ENCODE assay signal across 13 cellular contexts in the genomic region with DNA sequence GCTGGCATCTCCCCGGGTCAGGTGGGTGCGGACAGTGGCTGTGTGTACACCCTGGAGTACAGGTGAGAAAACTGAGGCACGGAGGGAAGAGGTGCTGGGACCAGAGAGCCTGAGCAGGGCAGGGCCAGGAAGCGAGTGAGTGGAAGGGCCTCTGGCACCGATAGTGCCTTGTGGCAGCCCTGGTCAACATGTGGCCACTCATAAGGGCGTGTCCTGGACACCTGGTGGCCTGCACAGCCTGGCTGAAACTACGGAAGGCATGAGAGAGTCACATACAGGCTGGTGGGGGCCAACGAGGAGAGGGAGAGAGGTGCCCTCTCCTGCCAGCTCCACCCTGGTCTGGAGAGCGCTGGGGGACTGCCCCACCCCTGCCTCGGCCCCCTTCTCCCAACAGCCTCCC. TPM values are rescaled to one million over a fixed set of nuclear protein-coding genes. Genes with fewer than 3 reads are reported as not detected.
DNase-seq lines count a peak whose midpoint lies in the region; TF ChIP-seq lines count a peak whose summit lies in the region.
"Had no signal": no experiment of that assay in that cellular context is flagged by ENCODE, and none has a peak within 500 bp of the region (broad histone marks: within the 10 kb centered on the region; RNA-seq: fewer than 3 reads in every experiment).

No MANE protein-coding gene starts in this region.

- H4K20me1 ChIP-seq in Karpas-422 (ENCODE audit: insufficient read depth, low read depth, low read length) (no peaks in the 10 kb centered on the region), osteoblast (ENCODE audit: insufficient read depth, low read length) (peaks cover 18% of the 10 kb centered on the region)

- peak overlapping the region; percentile 9; the same call in 1 of the 2 replicates for H3K9ac ChIP-seq in Karpas-422 (ENCODE audit: low read length)
- no peak overlapping the region for H3K9ac ChIP-seq in endodermal cell (ENCODE audit: extremely low read depth, low read length, poor library complexity, severe bottlenecking)

- no peak overlapping the region for H3K4me3 ChIP-seq in Karpas-422 (ENCODE audit: low read length)
- no peak overlapping the region for H3K4me3 ChIP-seq in endodermal cell (ENCODE audit: low read length)
- no peak overlapping the region for H3K4me3 ChIP-seq in osteoblast (ENCODE audit: insufficient read depth, low read length)
- H3K4me3 ChIP-seq: GM12878, smooth muscle cell had no signal

- no peaks in the 10 kb centered on the region for H3K9me3 Mint-ChIP-seq in endodermal cell

- H3K9me2 ChIP-seq in Karpas-422 (replicated peaks; ENCODE audit: insufficient read depth, low read length): no peaks in the 10 kb centered on the region

- no peaks in the 10 kb centered on the region for H3K9me3 ChIP-seq in Karpas-422 (ENCODE audit: low read length)
- no peaks in the 10 kb centered on the region for H3K9me3 ChIP-seq in endodermal cell (ENCODE audit: control insufficient read depth, low read length)
- H3K9me3 ChIP-seq in osteoblast (ENCODE audit: low read depth, low read length): no peaks in the 10 kb centered on the region

- no peak overlapping the region for H2AFZ ChIP-seq in Karpas-422 (ENCODE audit: low read length)
- no peak overlapping the region for H2AFZ ChIP-seq in osteoblast (ENCODE audit: low read length)

- H3K36me3 Mint-ChIP-seq in endodermal cell (ENCODE audit: low read depth): peaks cover 20% of the 10 kb centered on the region
- H3K36me3 Mint-ChIP-seq: CD4-positive, alpha-beta memory T cell had no signal

- DNase-seq in Karpas-422 (no peak), endodermal cell (no peak), osteoblast (ENCODE audit: insufficient read length, low spot score, missing footprints) (peak; percentile 88), SK-N-DZ (ENCODE audit: low spot score) (no peak), T1000 (lab: John Stamatoyannopoulos, UW) (no peak), SW480 (ENCODE audit: low spot score) (no peak)
- DNase-seq: activated CD8-positive, alpha-beta T cell treated with anti-CD3 and anti-CD28 coated beads, Interleukin-2, amount 10 ng/mL, durations not matched to agents 7 days and 5 days; CD4-positive, alpha-beta memory T cell; NCI-H2107; occipital lobe; SIG-M5 had no signal

- WGBS in endodermal cell (ENCODE audit: insufficient coverage in 1 of 2, insufficient read length in 1 of 2), 2 experiments: 93 to 97% methylated on average over 4 to 10 of the region's 10 CpGs

- H3K79me2 ChIP-seq in Karpas-422 (ENCODE audit: low read length) (no peaks in the 10 kb centered on the region), osteoblast (ENCODE audit: insufficient read depth, low read length) (peaks cover 16% of the 10 kb centered on the region)

- no peaks in the 10 kb centered on the region for H3K27me3 Mint-ChIP-seq in endodermal cell (ENCODE audit: insufficient read depth)
- H3K27me3 Mint-ChIP-seq: CD4-positive, alpha-beta memory T cell had no signal

- H3K4me1 ChIP-seq in Karpas-422 (ENCODE audit: low read length): peaks cover 3% of the 10 kb centered on the region; the same call in 1 of the 2 replicates
- H3K4me1 ChIP-seq in endodermal cell (ENCODE audit: control insufficient read depth, insufficient read depth, low read length): no peaks in the 10 kb centered on the region
- no peaks in the 10 kb centered on the region for H3K4me1 ChIP-seq in osteoblast (ENCODE audit: insufficient read depth, low read length)

- no peaks in the 10 kb centered on the region for H3K4me1 Mint-ChIP-seq in endodermal cell

- H3K27me3 ChIP-seq in Karpas-422 (ENCODE audit: low read length) (no peaks in the 10 kb centered on the region), endodermal cell (ENCODE audit: control insufficient read depth, insufficient read depth, low read length, poor library complexity, severe bottlenecking) (no peaks in the 10 kb centered on the region), osteoblast (ENCODE audit: insufficient read depth, low read length) (no peaks in the 10 kb centered on the region)

- TF ChIP-seq CTCF in endodermal cell (conservative IDR thresholded peaks at IDR 0.05) (no peak), osteoblast (IDR thresholded peaks at IDR 0.05; ENCODE audit: extremely low read depth, low read depth, low read length) (no peak)

- H3K27ac ChIP-seq in Karpas-422 (ENCODE audit: low read length) (no peak overlapping the region), endodermal cell (ENCODE audit: low read depth, low read length) (no peak overlapping the region), osteoblast (ENCODE audit: low read depth, low read length) (no peak overlapping the region)

- no peak overlapping the region for H3K4me3 Mint-ChIP-seq in endodermal cell
- H3K4me3 Mint-ChIP-seq: activated CD8-positive, alpha-beta T cell treated with anti-CD3 and anti-CD28 coated beads, Interleukin-2, amount 10 ng/mL, durations not matched to agents 7 days and 5 days; CD4-positive, alpha-beta memory T cell had no signal

- H3K27ac Mint-ChIP-seq in endodermal cell: peak overlapping the region; percentile 61
- H3K27ac Mint-ChIP-seq: activated CD8-positive, alpha-beta T cell treated with anti-CD3 and anti-CD28 coated beads, Interleukin-2, amount 10 ng/mL, durations not matched to agents 7 days and 5 days had no signal

- H3K36me3 ChIP-seq in Karpas-422 (ENCODE audit: insufficient read depth, low read length): no peaks in the 10 kb centered on the region
- H3K36me3 ChIP-seq in endodermal cell (ENCODE audit: control insufficient read depth, insufficient read depth, low read length): peaks cover 10% of the 10 kb centered on the region
- peaks cover 19% of the 10 kb centered on the region for H3K36me3 ChIP-seq in osteoblast (ENCODE audit: insufficient read depth, low read length)

- no peak overlapping the region for H3K4me2 ChIP-seq in Karpas-422 (ENCODE audit: low read depth, low read length, poor library complexity, severe bottlenecking)
- no peak overlapping the region for H3K4me2 ChIP-seq in osteoblast (ENCODE audit: insufficient read depth, low read length)
- H3K4me2 ChIP-seq: smooth muscle cell had no signal

RNA-seq across cellular contexts. Expression of a gene that starts 6.1 kb away (rescaled TPM):
- total RNA-seq in Karpas-422 (2014; rRNA removed; shearing (Covaris generic); ENCODE audit: low replicate concordance): 1.6 and 4.1 TPM in 2 replicates
- 10 to 100 TPM; 21.5 to 28.5 TPM for total RNA-seq in endodermal cell
- 26.4 TPM for polyA plus RNA-seq in endodermal cell (2013, experiment 1 of 2)
- 19.3 TPM for polyA plus RNA-seq in endodermal cell (2013, experiment 2 of 2)
- 1.8 and 2.9 TPM in 2 replicates for total RNA-seq in osteoblast
- polyA plus RNA-seq in SK-N-DZ (2014; cell fraction: cytosol; rRNA removed): 12.3 and 24.2 TPM in 2 replicates
- 44.5 and 49.5 TPM in 2 replicates for polyA plus RNA-seq in SK-N-DZ (2014; cell fraction: nucleus; rRNA removed)
- total RNA-seq: CD4-positive, alpha-beta memory T cell had no signal
- polyA plus RNA-seq: CD4-positive, alpha-beta memory T cell had no signal

RNA-seq across cellular contexts. Expression of a gene that starts 9.8 kb away (rescaled TPM):
- 64.3 and 110 TPM in 2 replicates for total RNA-seq in Karpas-422 (2014; rRNA removed; shearing (Covaris generic); ENCODE audit: low replicate concordance)
- total RNA-seq in endodermal cell (100 to 1,000 TPM; 144 to 159 TPM), osteoblast (12.4 and 13.8 TPM in 2 replicates)
- 108 TPM for polyA plus RNA-seq in endodermal cell (2013, experiment 1 of 2)
- 96.0 TPM for polyA plus RNA-seq in endodermal cell (2013, experiment 2 of 2)
- polyA plus RNA-seq in SK-N-DZ (2014; cell fraction: cytosol; rRNA removed): 69.7 and 75.2 TPM in 2 replicates
- 50.9 and 102 TPM in 2 replicates for polyA plus RNA-seq in SK-N-DZ (2014; cell fraction: nucleus; rRNA removed)

RNA-seq across cellular contexts. Expression of a gene that starts 16.7 kb away (rescaled TPM):
- total RNA-seq in Karpas-422 (2014; rRNA removed; shearing (Covaris generic); ENCODE audit: low replicate concordance): 21.4 and 40.5 TPM in 2 replicates
- total RNA-seq in endodermal cell (100 to 1,000 TPM; 183 to 185 TPM), osteoblast (14.4 and 19.9 TPM in 2 replicates)
- polyA plus RNA-seq in endodermal cell (2013, experiment 1 of 2): 126 TPM
- polyA plus RNA-seq in endodermal cell (2013, experiment 2 of 2): 115 TPM
- polyA plus RNA-seq in SK-N-DZ (2014; cell fraction: cytosol; rRNA removed): 23.3 and 31.3 TPM in 2 replicates
- 74.4 and 125 TPM in 2 replicates for polyA plus RNA-seq in SK-N-DZ (2014; cell fraction: nucleus; rRNA removed)

RNA-seq across cellular contexts. Expression of a gene that starts 26.2 kb away (rescaled TPM):
- total RNA-seq in Karpas-422 (2014; rRNA removed; shearing (Covaris generic); ENCODE audit: low replicate concordance): 40.3 and 102 TPM in 2 replicates
- total RNA-seq in endodermal cell (10 to 100 TPM; 78.8 to 81.4 TPM), osteoblast (75.7 and 100 TPM in 2 replicates)
- 44.7 TPM for polyA plus RNA-seq in endodermal cell (2013, experiment 1 of 2)
- polyA plus RNA-seq in endodermal cell (2013, experiment 2 of 2): 46.8 TPM
- polyA plus RNA-seq in SK-N-DZ (2014; cell fraction: cytosol; rRNA removed): 50.7 and 52.4 TPM in 2 replicates
- polyA plus RNA-seq in SK-N-DZ (2014; cell fraction: nucleus; rRNA removed): 166 and 188 TPM in 2 replicates

RNA-seq across cellular contexts. Expression of a gene that starts 37.4 kb away (rescaled TPM):
- 141 and 291 TPM in 2 replicates for total RNA-seq in Karpas-422 (2014; rRNA removed; shearing (Covaris generic); ENCODE audit: low replicate concordance)
- 100 to 1,000 TPM; 282 to 301 TPM for total RNA-seq in endodermal cell
- 403 TPM for polyA plus RNA-seq in endodermal cell (2013, experiment 1 of 2)
- 310 TPM for polyA plus RNA-seq in endodermal cell (2013, experiment 2 of 2)
- total RNA-seq in osteoblast: 300 and 380 TPM in 2 replicates
- 479 and 663 TPM in 2 replicates for polyA plus RNA-seq in SK-N-DZ (2014; cell fraction: cytosol; rRNA removed)
- 559 and 732 TPM in 2 replicates for polyA plus RNA-seq in SK-N-DZ (2014; cell fraction: nucleus; rRNA removed)
